ENCODE assay signal across 8 cellular contexts in genomic region chr6:170554086-170554887, GRCh38. TPM values are rescaled to one million over a fixed set of nuclear protein-coding genes. Genes with fewer than 3 reads are reported as not detected.
DNase-seq lines count a peak whose midpoint lies in the region; ATAC-seq and TF ChIP-seq lines count a peak whose summit lies in the region.

TSS of gene TBP (plus strand) at chr6:170554369. CDS start at chr6:170557030, 2,661 bp downstream.

- H3K27me3 Mint-ChIP-seq in Calu3 (ENCODE audit: unreplicated experiment) (no peaks in the 10 kb centered on the region), endodermal cell (ENCODE audit: insufficient read depth) (no peaks in the 10 kb centered on the region)
- no peaks in the 10 kb centered on the region for H3K27me3 Mint-ChIP-seq in activated CD8-positive, alpha-beta memory T cell treated with anti-CD3 and anti-CD28 coated beads, Interleukin-2, amount 10 ng/mL, durations not matched to agents 7 days and 5 days

- DNase-seq in Calu3 (peak; percentile 92), NT2/D1 (ENCODE audit: low read depth, low spot score) (peak; percentile 91), endodermal cell (peak; percentile 99), mesenchymal stem cell (peak; percentile 100)
- DNase-seq in activated CD8-positive, alpha-beta memory T cell treated with anti-CD3 and anti-CD28 coated beads, Interleukin-2, amount 10 ng/mL, durations not matched to agents 7 days and 5 days, result peak; percentile 99
- DNase-seq in stimulated activated CD8-positive, alpha-beta memory T cell treated with anti-CD3 and anti-CD28 coated beads, Interleukin-12 subunit alpha, Interleukin-12 subunit beta, amount 100 ng/mL, for 4 hours (ENCODE audit: low read depth), result peak; percentile 94

- H3K4me1 Mint-ChIP-seq in Calu3 (ENCODE audit: low read depth, unreplicated experiment), result peaks cover 14% of the 10 kb centered on the region
- H3K4me1 Mint-ChIP-seq in activated CD8-positive, alpha-beta memory T cell treated with anti-CD3 and anti-CD28 coated beads, Interleukin-2, amount 10 ng/mL, durations not matched to agents 7 days and 5 days, result peaks cover 39% of the 10 kb centered on the region
- H3K4me1 Mint-ChIP-seq in endodermal cell, result peaks cover 16% of the 10 kb centered on the region

- H3K4me2 ChIP-seq in mesenchymal stem cell (ENCODE audit: low read length, poor library complexity, severe bottlenecking), result peak within 1 kb of the TSS; percentile 96

- H2BK5ac ChIP-seq in mesenchymal stem cell (ENCODE audit: low read depth, low read length, poor library complexity, severe bottlenecking), result peak within 1 kb of the TSS; percentile 20

- H3K4ac ChIP-seq in mesenchymal stem cell (ENCODE audit: low read depth in 1 of 2, low read length in 2 of 2), result peak within 1 kb of the TSS; percentile 64 to 84

- peaks cover 13% of the 10 kb centered on the region for H3K4me1 ChIP-seq in HUES48 (ENCODE audit: control insufficient read depth, insufficient read depth, low read length)
- no peaks in the 10 kb centered on the region for H3K4me1 ChIP-seq in NT2/D1 (ENCODE audit: insufficient read depth, insufficient read length)
- no peaks in the 10 kb centered on the region for H3K4me1 ChIP-seq in endodermal cell (ENCODE audit: control insufficient read depth, insufficient read depth, low read length)
- H3K4me1 ChIP-seq in mesenchymal stem cell (ENCODE audit: control insufficient read depth, insufficient read depth, low read depth, low read length), result peaks cover 2% of the 10 kb centered on the region

- H2BK15ac ChIP-seq in mesenchymal stem cell (ENCODE audit: low read depth, poor library complexity, severe bottlenecking), result no peak within 1 kb of the TSS

- H3K9ac ChIP-seq in HUES48 (ENCODE audit: low read depth, low read length) (peak within 1 kb of the TSS; percentile 78), NT2/D1 (ENCODE audit: insufficient read length, low read depth) (peak within 1 kb of the TSS; percentile 97), endodermal cell (ENCODE audit: extremely low read depth, low read length, poor library complexity, severe bottlenecking) (peak within 1 kb of the TSS; percentile 94), mesenchymal stem cell (ENCODE audit: low read length) (peak within 1 kb of the TSS; percentile 99)

- peak within 1 kb of the TSS; percentile 64 for H4K91ac ChIP-seq in mesenchymal stem cell (ENCODE audit: low read length)

- H3K9me3 ChIP-seq in HUES48 (ENCODE audit: control insufficient read depth, insufficient read depth, low read length) (no peaks in the 10 kb centered on the region), NT2/D1 (ENCODE audit: insufficient read depth, low read length) (no peaks in the 10 kb centered on the region), endodermal cell (ENCODE audit: control insufficient read depth, low read length) (no peaks in the 10 kb centered on the region), mesenchymal stem cell (ENCODE audit: control insufficient read depth, low read length) (no peaks in the 10 kb centered on the region)

- H3K79me1 ChIP-seq in mesenchymal stem cell (replicated peaks; ENCODE audit: low read length, poor library complexity, severe bottlenecking), result peaks cover 11% of the 10 kb centered on the region

- H3K36me3 ChIP-seq in HUES48 (ENCODE audit: control insufficient read depth, insufficient read depth, low read length), result peaks cover 30% of the 10 kb centered on the region
- peaks cover 51% of the 10 kb centered on the region for H3K36me3 ChIP-seq in NT2/D1 (ENCODE audit: insufficient read depth, insufficient read length, low read length)
- peaks cover 29% of the 10 kb centered on the region for H3K36me3 ChIP-seq in endodermal cell (ENCODE audit: control insufficient read depth, insufficient read depth, low read length)
- H3K36me3 ChIP-seq in mesenchymal stem cell (ENCODE audit: control insufficient read depth in 1 of 2, insufficient read depth in 2 of 2, low read depth in 1 of 2, low read length in 2 of 2), result peaks cover 0 to 26% of the 10 kb centered on the region in 2 experiments

- H3K4me3 Mint-ChIP-seq in Calu3 (ENCODE audit: low read depth, unreplicated experiment) (no peak within 1 kb of the TSS), endodermal cell (no peak within 1 kb of the TSS)
- no peak within 1 kb of the TSS for H3K4me3 Mint-ChIP-seq in activated CD8-positive, alpha-beta memory T cell treated with anti-CD3 and anti-CD28 coated beads, Interleukin-2, amount 10 ng/mL, durations not matched to agents 7 days and 5 days

- WGBS in endodermal cell (ENCODE audit: insufficient coverage in 1 of 2, insufficient read length in 1 of 2), 2 experiments, result 0% methylated on average over 30 to 48 of the region's 48 CpGs
- under 1% methylated on average over 48 of the region's 48 CpGs for WGBS in mesenchymal stem cell

- H4K8ac ChIP-seq in mesenchymal stem cell (ENCODE audit: low read length), result peak within 1 kb of the TSS; percentile 99

- H3K23ac ChIP-seq in mesenchymal stem cell (ENCODE audit: low read length in 2 of 2), result peak within 1 kb of the TSS in 1 of 2 experiments; percentile 20

- H3K14ac ChIP-seq in mesenchymal stem cell (ENCODE audit: low read length in 2 of 2), result peak within 1 kb of the TSS in 1 of 2 experiments; percentile 5

- no peak within 1 kb of the TSS for H3K27ac Mint-ChIP-seq in Calu3 (ENCODE audit: unreplicated experiment)
- no peak within 1 kb of the TSS for H3K27ac Mint-ChIP-seq in activated CD8-positive, alpha-beta memory T cell treated with anti-CD3 and anti-CD28 coated beads, Interleukin-2, amount 10 ng/mL, durations not matched to agents 7 days and 5 days
- H3K27ac Mint-ChIP-seq in endodermal cell, result no peak within 1 kb of the TSS

- H2BK12ac ChIP-seq in mesenchymal stem cell (ENCODE audit: low read length in 2 of 2), result peak within 1 kb of the TSS in 1 of 2 experiments; percentile 83

- intact Hi-C loops in Calu3 (cut with micrococcal nuclease; ENCODE audit: unreplicated experiment), result no loop called here

- H3K27ac ChIP-seq in HUES48 (ENCODE audit: low read depth, low read length) (peak within 1 kb of the TSS; percentile 97), endodermal cell (ENCODE audit: low read depth, low read length) (peak within 1 kb of the TSS; percentile 96), mesenchymal stem cell (ENCODE audit: low read length, poor library complexity, severe bottlenecking) (peak within 1 kb of the TSS; percentile 60)

- no peak within 1 kb of the TSS for H2BK120ac ChIP-seq in mesenchymal stem cell (ENCODE audit: low read depth, low read length)

- H3K27me3 ChIP-seq in HUES48 (ENCODE audit: control insufficient read depth, insufficient read depth, low read length) (no peaks in the 10 kb centered on the region), NT2/D1 (ENCODE audit: insufficient read depth, insufficient read length) (no peaks in the 10 kb centered on the region), endodermal cell (ENCODE audit: control insufficient read depth, insufficient read depth, low read length, poor library complexity, severe bottlenecking) (no peaks in the 10 kb centered on the region), mesenchymal stem cell (ENCODE audit: control insufficient read depth in 1 of 2, insufficient read depth in 1 of 2, low read length in 2 of 2) (no peaks in the 10 kb centered on the region)

- CTCF ChIA-PET in Calu3 (lab: Charles Lee), result no interaction called here
- CTCF ChIA-PET in activated CD8-positive, alpha-beta memory T cell treated with anti-CD3 and anti-CD28 coated beads, Interleukin-2, amount 10 ng/mL, durations not matched to agents 7 days and 5 days (lab: Charles Lee), result interaction anchor here (0.9 to 2.7 kb wide), 4 partner anchors 10 to 30 kb away, joined by 3 to 9 read pairs (median 6); partner anchors contain the start of gene PDCD2

- ATAC-seq in GM21423 (IDR thresholded peaks at IDR 0.05; ENCODE audit: unreplicated experiment), result peak; percentile 97
- peak; percentile 96 for ATAC-seq in activated CD8-positive, alpha-beta memory T cell treated with anti-CD3 and anti-CD28 coated beads, Interleukin-2, amount 10 ng/mL, durations not matched to agents 7 days and 5 days

- H3K9me3 Mint-ChIP-seq in Calu3 (ENCODE audit: low read depth, unreplicated experiment) (no peaks in the 10 kb centered on the region), endodermal cell (no peaks in the 10 kb centered on the region)
- no peaks in the 10 kb centered on the region for H3K9me3 Mint-ChIP-seq in activated CD8-positive, alpha-beta memory T cell treated with anti-CD3 and anti-CD28 coated beads, Interleukin-2, amount 10 ng/mL, durations not matched to agents 7 days and 5 days (ENCODE audit: low read depth)

- peak within 1 kb of the TSS; percentile 70 to 93 for H3K18ac ChIP-seq in mesenchymal stem cell (ENCODE audit: low read depth in 1 of 2, low read length in 2 of 2)

- H3K4me3 ChIP-seq in HUES48 (ENCODE audit: low read depth, low read length) (peak within 1 kb of the TSS; percentile 84), NT2/D1 (ENCODE audit: insufficient read length, low read depth) (peak within 1 kb of the TSS; percentile 93), endodermal cell (ENCODE audit: low read length) (peak within 1 kb of the TSS; percentile 91), mesenchymal stem cell (ENCODE audit: insufficient read depth in 1 of 2, low read depth in 1 of 2, low read length in 2 of 2) (peak within 1 kb of the TSS; percentile 97 to 100)

- BruUV-seq in Calu3 (replicated peaks; lab: Mats Ljungman, UMichigan), result TSS peak; percentile 65

- no peak for TF ChIP-seq CTCF in Calu3 (IDR thresholded peaks at IDR 0.05; ENCODE audit: unreplicated experiment)
- no peak for TF ChIP-seq CTCF in endodermal cell (conservative IDR thresholded peaks at IDR 0.05)

- H3K36me3 Mint-ChIP-seq in Calu3 (ENCODE audit: insufficient read depth, unreplicated experiment) (peaks cover 4% of the 10 kb centered on the region), endodermal cell (ENCODE audit: low read depth) (peaks cover 20% of the 10 kb centered on the region)
- H3K36me3 Mint-ChIP-seq in activated CD8-positive, alpha-beta memory T cell treated with anti-CD3 and anti-CD28 coated beads, Interleukin-2, amount 10 ng/mL, durations not matched to agents 7 days and 5 days, result peaks cover 25% of the 10 kb centered on the region

- H2AK5ac ChIP-seq in mesenchymal stem cell (ENCODE audit: low read length, severe bottlenecking), result no peak within 1 kb of the TSS

- peak within 1 kb of the TSS; percentile 65 for H2AFZ ChIP-seq in mesenchymal stem cell (ENCODE audit: low read depth, low read length)

RNA-seq across cellular contexts. Expression of gene TBP, which starts in this region (rescaled TPM):
- 13.7 and 13.9 TPM in 2 replicates for total RNA-seq in Calu3 (2022)
- 10 to 100 TPM; 25.6 to 26.8 TPM for total RNA-seq in activated CD8-positive, alpha-beta memory T cell treated with anti-CD3 and anti-CD28 coated beads, Interleukin-2, amount 10 ng/mL, durations not matched to agents 7 days and 5 days
- 10 to 100 TPM; 21.6 to 28.0 TPM for total RNA-seq in endodermal cell
- 23.6 TPM for polyA plus RNA-seq in endodermal cell (2013, experiment 1 of 2)
- 18.7 TPM for polyA plus RNA-seq in endodermal cell (2013, experiment 2 of 2)
- 14.0 TPM for polyA plus RNA-seq in mesenchymal stem cell (2013, experiment 1 of 2)
- 14.2 TPM for polyA plus RNA-seq in mesenchymal stem cell (2013, experiment 2 of 2)

Comparison
In these comparisons a context has a peak if more than half of its experiments do, and no peak if none do; other contexts are left out.
1. Peak in every context shown above with its lines: DNase-seq, ATAC-seq, H3K4me3 ChIP-seq and H3K27ac ChIP-seq.